ENCODE assay signal across 8 cellular contexts in genomic region chr6:159168536-159169192, GRCh38. TPM values are rescaled to one million over a fixed set of nuclear protein-coding genes. Genes with fewer than 3 reads are reported as not detected.
DNase-seq lines count a peak whose midpoint lies in the region; ATAC-seq, FAIRE-seq and TF ChIP-seq lines count a peak whose summit lies in the region.

No MANE protein-coding gene starts in this region.

- POLR2A ChIA-PET in CD4-positive, alpha-beta memory T cell (lab: Charles Lee; ENCODE audit: partially characterized antibody), result no interaction called here
- POLR2A ChIA-PET in HepG2 (lab: Yijun Ruan, JAX), result no interaction called here

- H3K27me3 ChIP-seq in CD4-positive, alpha-beta memory T cell (ENCODE audit: insufficient read depth, low read length), result peaks cover 41% of the 10 kb centered on the region
- peaks cover 79% of the 10 kb centered on the region for H3K27me3 ChIP-seq in HL-60 (ENCODE audit: insufficient read depth, poor library complexity, severe bottlenecking)
- H3K27me3 ChIP-seq in body of pancreas, result peaks cover 0 to 13% of the 10 kb centered on the region in 2 donors
- H3K27me3 ChIP-seq in HepG2 (ENCODE audit: control insufficient read depth in 1 of 2, insufficient read depth in 2 of 2, low read length in 2 of 2), result peaks cover 1 to 52% of the 10 kb centered on the region in 2 experiments; a peak in 3 of 5 replicates

- in situ Hi-C loops in HepG2 (cut with HindIII; ENCODE audit: extremely low pct_ligation_motif_present, low pct_unique_long_range_greater_than_20kb), result no loop called here

- WGBS in body of pancreas, 2 donors, result 4 to 6% methylated on average over 21 to 40 of the region's 43 CpGs
- WGBS in HepG2 (ENCODE audit: low lambda C conversion rate), result 40% methylated on average over 43 of the region's 43 CpGs

- H4K20me1 ChIP-seq in HepG2 (ENCODE audit: insufficient read depth, low read length), result no peaks in the 10 kb centered on the region

- H3K36me3 Mint-ChIP-seq in CD4-positive, alpha-beta memory T cell, result no peaks in the 10 kb centered on the region
- no peaks in the 10 kb centered on the region for H3K36me3 Mint-ChIP-seq in type B pancreatic cell

- H3K4me1 Mint-ChIP-seq in CD4-positive, alpha-beta memory T cell, result peaks cover 3 to 29% (median 17%) of the 10 kb centered on the region in 4 donors
- peaks cover 8% of the 10 kb centered on the region for H3K4me1 Mint-ChIP-seq in type B pancreatic cell (ENCODE audit: unreplicated experiment)

- H3K79me2 ChIP-seq in HepG2 (ENCODE audit: insufficient read depth, low read length), result no peaks in the 10 kb centered on the region

- H2AFZ ChIP-seq in HepG2 (ENCODE audit: low read length), result no peak overlapping the region

- no peak for TF ChIP-seq POLR2A in body of pancreas (IDR thresholded peaks at IDR 0.05)
- no peak for TF ChIP-seq POLR2A in HepG2 (IDR thresholded peaks at IDR 0.05; ENCODE audit: insufficient read depth in 1 of 2, low read depth in 2 of 2, low read length in 2 of 2)

- CTCF ChIA-PET in CD4-positive, alpha-beta memory T cell (lab: Charles Lee; ENCODE audit: partially characterized antibody), result interaction anchor here (9.4 kb wide), 1 partner anchor 487 kb away, joined by 125 read pairs; no protein-coding TSS in a partner anchor
- CTCF ChIA-PET in HepG2 (lab: Yijun Ruan, JAX; ENCODE audit: low intra/inter-chr PET ratio, low total read pairs), result no interaction called here

- H3K4me2 ChIP-seq in HepG2 (ENCODE audit: low read depth, low read length), result no peak overlapping the region

- H3K27ac Mint-ChIP-seq in CD4-positive, alpha-beta memory T cell, result peak overlapping the region in 1 of 7 donors; percentile 62
- peak overlapping the region; percentile 52 for H3K27ac Mint-ChIP-seq in type B pancreatic cell

- TF ChIP-seq RAD21 in HepG2 (CRISPR knock-in tag; IDR thresholded peaks at IDR 0.05), result no peak

- H3K9ac ChIP-seq in HepG2 (ENCODE audit: insufficient read depth, low read depth, low read length), result no peak overlapping the region

- H3K4me1 ChIP-seq in CD4-positive, alpha-beta memory T cell (ENCODE audit: insufficient read depth, low read length), result peaks cover 17% of the 10 kb centered on the region
- H3K4me1 ChIP-seq in body of pancreas (peaks cover 16% of the 10 kb centered on the region), HepG2 (ENCODE audit: insufficient read depth, low read length) (no peaks in the 10 kb centered on the region)

- intact Hi-C loops in CD4-positive, alpha-beta memory T cell (cut with micrococcal nuclease), result loop anchor here (1.0 to 5.0 kb wide), 2 partner anchors 294 to 486 kb away; no protein-coding TSS in a partner anchor
- intact Hi-C loops in body of pancreas (cut with DNase I), result no loop called here
- intact Hi-C loops in HepG2 (cut with micrococcal nuclease; ENCODE audit: unreplicated experiment), result no loop called here

- ATAC-seq in body of pancreas, result no peak
- peak; percentile 94 for ATAC-seq in HepG2
- ATAC-seq in HG03342 (IDR thresholded peaks at IDR 0.05; ENCODE audit: unreplicated experiment), result no peak

- BruUV-seq in HepG2 (replicated peaks; lab: Mats Ljungman, UMichigan), result no TSS peak

- H3K27ac ChIP-seq in CD4-positive, alpha-beta memory T cell (ENCODE audit: low read depth, low read length), result no peak overlapping the region
- H3K27ac ChIP-seq in HL-60 (replicated peaks) (no peak overlapping the region), body of pancreas (no peak overlapping the region), HepG2 (ENCODE audit: extremely low read length, insufficient read depth, low read length) (no peak overlapping the region)

- TF ChIP-seq CTCF in HL-60 (IDR thresholded peaks at IDR 0.05; ENCODE audit: insufficient read depth, low read length), result no peak
- TF ChIP-seq CTCF in body of pancreas (IDR thresholded peaks at IDR 0.05), result peak in 1 of 7 experiments; percentile 6
- peak; percentile 55 for TF ChIP-seq CTCF in HepG2 (CRISPR knock-in tag; IDR thresholded peaks at IDR 0.05)
- peak; percentile 60 for TF ChIP-seq CTCF in type B pancreatic cell (conservative IDR thresholded peaks at IDR 0.05)

- H3K36me3 ChIP-seq in CD4-positive, alpha-beta memory T cell (ENCODE audit: insufficient read depth, low read length), result no peaks in the 10 kb centered on the region
- no peaks in the 10 kb centered on the region for H3K36me3 ChIP-seq in body of pancreas (replicated peaks in 1 of 2; ENCODE audit: insufficient read depth in 1 of 2, low read depth in 2 of 2)
- no peaks in the 10 kb centered on the region for H3K36me3 ChIP-seq in HepG2 (replicated peaks in 1 of 2; ENCODE audit: control insufficient read depth in 1 of 2, insufficient read depth in 2 of 2, low read length in 2 of 2)

- TF ChIP-seq EP300 in HepG2 (IDR thresholded peaks at IDR 0.05; ENCODE audit: low read depth in 2 of 2, low read length in 2 of 2) (no peak), HepG2 (CRISPR knock-in tag; IDR thresholded peaks at IDR 0.05; ENCODE audit: borderline replicate concordance) (no peak)

- peaks cover 32 to 59% of the 10 kb centered on the region in 2 donors for H3K27me3 Mint-ChIP-seq in CD4-positive, alpha-beta memory T cell
- peaks cover 90% of the 10 kb centered on the region for H3K27me3 Mint-ChIP-seq in type B pancreatic cell

- peak in 1 of 5 donors; percentile 6 for DNase-seq in CD4-positive, alpha-beta memory T cell
- no peak for DNase-seq in HL-60 (ENCODE audit: low read depth in 1 of 2, low spot score in 1 of 2)
- DNase-seq in body of pancreas, result peak in 3 of 4 donors; percentile 25 to 58 (median 32)
- DNase-seq in HepG2 (ENCODE audit: low spot score), result peak; percentile 11
- DNase-seq in type B pancreatic cell (ENCODE audit: extremely low spot score, unreplicated experiment), result no peak
- no peak for DNase-seq in putamen (ENCODE audit: low spot score)
- DNase-seq in AML-193 (lab: John Stamatoyannopoulos, UW), result no peak

- H3K9me3 Mint-ChIP-seq in CD4-positive, alpha-beta memory T cell, result no peaks in the 10 kb centered on the region
- no peaks in the 10 kb centered on the region for H3K9me3 Mint-ChIP-seq in type B pancreatic cell

- peak overlapping the region; percentile 60 to 78 (median 74) for H3K4me3 Mint-ChIP-seq in CD4-positive, alpha-beta memory T cell
- peak overlapping the region; percentile 79 for H3K4me3 Mint-ChIP-seq in type B pancreatic cell

- FAIRE-seq in HepG2 (lab: Jason Lieb, UNC), result no peak

- H3K9me3 ChIP-seq in CD4-positive, alpha-beta memory T cell (ENCODE audit: control insufficient read depth in 1 of 2, low read length in 2 of 2), result no peaks in the 10 kb centered on the region
- no peaks in the 10 kb centered on the region for H3K9me3 ChIP-seq in body of pancreas
- H3K9me3 ChIP-seq in HepG2 (ENCODE audit: low read length), result no peaks in the 10 kb centered on the region

- H3K4me3 ChIP-seq in CD4-positive, alpha-beta memory T cell (ENCODE audit: low read length in 2 of 2), result no peak overlapping the region
- H3K4me3 ChIP-seq in HL-60 (replicated peaks; ENCODE audit: insufficient read depth, low read length) (peak overlapping the region; percentile 15), body of pancreas (no peak overlapping the region), HepG2 (replicated peaks in 1 of 3; ENCODE audit: insufficient read depth in 1 of 3, low read depth in 2 of 3, low read length in 3 of 3) (no peak overlapping the region; a peak in 1 of 6 replicates)

TF ChIP-seq in HepG2, 621 proteins besides CTCF, POLR2A, EP300 and RAD21 (continues in another document):
- no peak for TF ChIP-seq MAFF (IDR thresholded peaks at IDR 0.05; ENCODE audit: low read depth, low read length)
- TF ChIP-seq NFE2 (CRISPR knock-in tag; IDR thresholded peaks at IDR 0.05), result no peak
- TF ChIP-seq ZBTB33 (CRISPR knock-in tag; IDR thresholded peaks at IDR 0.05), result peak; percentile 73
- no peak for TF ChIP-seq ZNF460 (CRISPR knock-in tag; IDR thresholded peaks at IDR 0.05; ENCODE audit: borderline replicate concordance)

RNA-seq across cellular contexts. Expression of gene FNDC1, which starts 0.5 kb away (rescaled TPM):
- not detected for total RNA-seq in CD4-positive, alpha-beta memory T cell
- polyA plus RNA-seq in CD4-positive, alpha-beta memory T cell, result under 1 TPM in 1 of 2 donors, not detected in 1; 0.08 TPM
- under 1 TPM in 1 of 2 donors, not detected in 1; 0.52 TPM for total RNA-seq in body of pancreas
- total RNA-seq in HepG2 (2016; rRNA removed; fragmentation: Illumina TruSeq; extraction: Trizol), result not detected in 2 replicates
- not detected in 2 replicates for total RNA-seq in HepG2 (2016; cell fraction: cytosol; rRNA removed; fragmentation: Illumina TruSeq; extraction: Trizol; ENCODE audit: low read depth)
- total RNA-seq in HepG2 (2016; cell fraction: insoluble cytoplasmic fraction; rRNA removed; fragmentation: Illumina TruSeq; extraction: Trizol), result not detected in 2 replicates
- not detected in 2 replicates for total RNA-seq in HepG2 (2016; cell fraction: membrane; rRNA removed; fragmentation: Illumina TruSeq; extraction: Trizol)
- not detected in 2 replicates for total RNA-seq in HepG2 (2016; cell fraction: nucleus; rRNA removed; fragmentation: Illumina TruSeq; extraction: Trizol)
- not detected in 2 replicates for polyA plus RNA-seq in HepG2 (2011; rRNA removed)
- polyA plus RNA-seq in HepG2 (2011; cell fraction: cytosol; rRNA removed), result not detected in 2 replicates
- polyA plus RNA-seq in HepG2 (2011; cell fraction: nucleus; rRNA removed), result not detected in 2 replicates
- not detected in 2 replicates for polyA plus RNA-seq in HepG2 (2012)
- polyA plus RNA-seq in HepG2 (2016; cell fraction: cytosol; fragmentation: Illumina TruSeq; extraction: Trizol; ENCODE audit: low read depth), result not detected in 2 replicates
- polyA plus RNA-seq in HepG2 (2016; cell fraction: insoluble cytoplasmic fraction; fragmentation: Illumina TruSeq; extraction: Trizol; ENCODE audit: low read depth), result not detected in 2 replicates
- polyA plus RNA-seq in HepG2 (2016; cell fraction: membrane; fragmentation: Illumina TruSeq; extraction: Trizol; ENCODE audit: low read depth), result not detected in 2 replicates
- polyA plus RNA-seq in HepG2 (2016; cell fraction: nucleus; fragmentation: Illumina TruSeq; extraction: Trizol; ENCODE audit: insufficient read depth, low read depth), result not detected in 2 replicates
- polyA minus RNA-seq in HepG2 (2011; rRNA and poly(A)+ RNA removed; ENCODE audit: low replicate concordance), result not detected in 2 replicates
- not detected in 2 replicates for polyA minus RNA-seq in HepG2 (2011; cell fraction: cytosol; rRNA and poly(A)+ RNA removed)
- not detected in 2 replicates for polyA minus RNA-seq in HepG2 (2011; cell fraction: nucleus; rRNA and poly(A)+ RNA removed)
- 0.14 and 1.7 TPM in 2 replicates for total RNA-seq in type B pancreatic cell (ENCODE audit: low replicate concordance)

Comparison
In these comparisons a context has a peak if more than half of its experiments do, and no peak if none do; other contexts are left out.
1. DNase-seq: peak in body of pancreas (3 of 4) and HepG2 (single experiment); none in HL-60 (0 of 2), type B pancreatic cell (single experiment), putamen (single experiment) and AML-193 (0 of 2).